Comparison of ENCODE assay signal across 8 cellular contexts in the genomic region with DNA sequence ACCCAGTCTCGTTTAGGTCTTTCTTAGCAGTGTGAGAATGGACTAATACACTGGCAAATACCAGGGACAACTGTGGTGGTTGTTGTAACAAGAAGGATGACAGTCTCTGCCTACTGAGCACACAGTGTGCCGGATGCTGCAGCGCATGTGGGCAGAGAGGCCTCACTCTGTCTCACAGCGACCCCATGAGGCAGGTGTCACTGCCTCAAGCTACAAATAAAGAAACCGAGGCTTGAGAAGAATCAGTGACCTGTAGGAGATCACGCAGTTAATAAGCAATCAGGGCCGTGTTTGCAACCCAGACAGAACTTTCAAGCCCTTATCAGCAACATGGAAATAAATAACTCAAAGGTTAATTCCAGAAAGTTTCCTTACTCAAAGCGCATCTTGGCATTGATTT. TPM values are rescaled to one million over a fixed set of nuclear protein-coding genes. Genes with fewer than 3 reads are reported as not detected.
DNase-seq lines count a peak whose midpoint lies in the region; ATAC-seq and TF ChIP-seq lines count a peak whose summit lies in the region.

No MANE protein-coding gene starts in this region.

- no peaks in the 10 kb centered on the region for H3K9me3 ChIP-seq in right lobe of liver

- DNase-seq in GM10266 (ENCODE audit: extremely low spot score) (no peak), NCI-H69 (lab: John Stamatoyannopoulos, UW) (peak; percentile 42), right lobe of liver (peak in 1 of 3 donors; percentile 63), NCI-H2196 (lab: John Stamatoyannopoulos, UW; ENCODE audit: unreplicated experiment) (no peak), NCI-H2227 (lab: John Stamatoyannopoulos, UW; ENCODE audit: unreplicated experiment) (no peak)
- DNase-seq in central memory CD4-positive, alpha-beta T cell: peak; percentile 16

- ATAC-seq in right lobe of liver: peak; percentile 85 to 97 (median 90)
- no peak for ATAC-seq in HG03039 (IDR thresholded peaks at IDR 0.05; ENCODE audit: unreplicated experiment)
- no peak for ATAC-seq in GM19452 (IDR thresholded peaks at IDR 0.05; ENCODE audit: unreplicated experiment)

- no peak for TF ChIP-seq POLR2A in right lobe of liver (IDR thresholded peaks at IDR 0.05)

- 24% methylated on average over 7 of the region's 8 CpGs for WGBS in right lobe of liver (ENCODE audit: insufficient coverage, low coverage, low lambda C conversion rate, missing lambda C conversion rate)

- intact Hi-C loops in right lobe of liver (cut with DNase I): loop anchor here in 1 of 2 donors (10.0 kb wide), 1 partner anchor 90 kb away; no protein-coding TSS in a partner anchor

- H3K27ac ChIP-seq in right lobe of liver: no peak overlapping the region

- H3K4me1 ChIP-seq in right lobe of liver: no peaks in the 10 kb centered on the region

- peak; percentile 48 for TF ChIP-seq CTCF in GM10266 (IDR thresholded peaks at IDR 0.05; ENCODE audit: control insufficient read depth, insufficient read depth, low read depth, missing control alignments)
- TF ChIP-seq CTCF in right lobe of liver (IDR thresholded peaks at IDR 0.05): peak; percentile 47 to 74 (median 64)

- H3K27me3 ChIP-seq in right lobe of liver: no peaks in the 10 kb centered on the region

- H3K36me3 ChIP-seq in right lobe of liver: no peaks in the 10 kb centered on the region

- no peak overlapping the region for H3K4me3 ChIP-seq in right lobe of liver

RNA-seq across cellular contexts. Expression of gene GAS6, which starts 40.5 kb away (rescaled TPM):
- 10 to 100 TPM; 11.9 to 48.5 (median 27.2) TPM for total RNA-seq in right lobe of liver

Comparison
In these comparisons a context has a peak if more than half of its experiments do, and no peak if none do; other contexts are left out.
1. DNase-seq: peak in NCI-H69 (single experiment) and central memory CD4-positive, alpha-beta T cell (single experiment); none in GM10266 (single experiment), NCI-H2196 (single experiment) and NCI-H2227 (single experiment).
2. ATAC-seq: peak in right lobe of liver (4 of 4); none in HG03039 (single experiment) and GM19452 (single experiment).